19 cellular contexts compared by ENCODE assay signal in genomic region chr17:76544916-76545365, GRCh38. TPM values are rescaled to one million over a fixed set of nuclear protein-coding genes. Genes with fewer than 3 reads are reported as not detected.
DNase-seq lines count a peak whose midpoint lies in the region; ATAC-seq and TF ChIP-seq lines count a peak whose summit lies in the region.
"Had no signal": no experiment of that assay in that cellular context is flagged by ENCODE, and none has a peak within 500 bp of the region (broad histone marks: within the 10 kb centered on the region; RNA-seq: fewer than 3 reads in every experiment).

No MANE protein-coding gene starts in this region.

- H3K4me3 ChIP-seq in heart left ventricle (peak overlapping the region in 1 of 12 donors; percentile 3), dorsolateral prefrontal cortex (peak overlapping the region in 58 of 59 donors; percentile 0 to 68 (median 46)), neural cell (ENCODE audit: low read length) (peak overlapping the region; percentile 52), urinary bladder (ENCODE audit: low read depth, low read length) (no peak overlapping the region)

- peak overlapping the region; percentile 75 for H3K9ac ChIP-seq in neural cell (ENCODE audit: low read length)

- no peak for TF ChIP-seq POLR2A in heart left ventricle (IDR thresholded peaks at IDR 0.05)

- TF ChIP-seq EP300 in neural cell (conservative IDR thresholded peaks at IDR 0.05; ENCODE audit: poor library complexity, severe bottlenecking): no peak

- no peak overlapping the region for H3K4me2 ChIP-seq in neural cell (ENCODE audit: low read length)

- DNase-seq in heart left ventricle (peak in 1 of 5 donors; percentile 15), Right ventricle myocardium inferior (ENCODE audit: missing footprints) (no peak), dorsolateral prefrontal cortex (peak in 3 of 10 donors; percentile 26 to 69 (median 28)), cerebellar cortex (ENCODE audit: low spot score) (no peak)
- DNase-seq: ACHN; CD8-positive, alpha-beta memory T cell; dermis blood vessel endothelial cell; KG1; NCI-H1092; NCI-H2227 treated with DMSO at 0.1 percent for 48 hours; stimulated activated naive B cell treated with anti-CD40 and anti-IgM and Interleukin-4, amounts not matched to agents 10 μg/mL and 1 μg/mL and 100 μg/mL, for 72 hours had no signal

- TF ChIP-seq RAD21 in neural cell (conservative IDR thresholded peaks at IDR 0.05): no peak

- no peaks in the 10 kb centered on the region for H3K79me2 ChIP-seq in neural cell (replicated peaks; ENCODE audit: insufficient read depth, low read length)

- no peak for TF ChIP-seq CTCF in heart left ventricle (IDR thresholded peaks at IDR 0.05)
- TF ChIP-seq CTCF in dorsolateral prefrontal cortex (IDR thresholded peaks at IDR 0.05 in 54 of 56, conservative IDR thresholded peaks at IDR 0.05 in 2 of 56; ENCODE audit: low read depth in 1 of 56, partially characterized antibody in 56 of 56): no peak
- no peak for TF ChIP-seq CTCF in neural cell (IDR thresholded peaks at IDR 0.05; ENCODE audit: poor library complexity, severe bottlenecking)

- no peaks in the 10 kb centered on the region for H3K27me3 ChIP-seq in heart left ventricle
- no peaks in the 10 kb centered on the region for H3K27me3 ChIP-seq in dorsolateral prefrontal cortex
- no peaks in the 10 kb centered on the region for H3K27me3 ChIP-seq in neural cell (ENCODE audit: insufficient read depth, low read depth, low read length)

- H3K9me3 ChIP-seq in heart left ventricle: no peaks in the 10 kb centered on the region
- no peaks in the 10 kb centered on the region for H3K9me3 ChIP-seq in neural cell (ENCODE audit: low read length)

- H3K27ac ChIP-seq in heart left ventricle: peak overlapping the region; percentile 69 to 91 (median 82)
- peak overlapping the region; percentile 86 to 99 (median 96) for H3K27ac ChIP-seq in dorsolateral prefrontal cortex
- peak overlapping the region; percentile 96 for H3K27ac ChIP-seq in neural cell (ENCODE audit: low read length)
- H3K27ac ChIP-seq in urinary bladder (ENCODE audit: low read depth): peak overlapping the region; percentile 50

- H3F3A ChIP-seq in neural cell (ENCODE audit: insufficient read depth, low read length, poor library complexity, severe bottlenecking): no peaks in the 10 kb centered on the region

- ATAC-seq in heart left ventricle (no peak), Right ventricle myocardium inferior (no peak), GM18868 (IDR thresholded peaks at IDR 0.05; ENCODE audit: unreplicated experiment) (no peak), HG03175 (IDR thresholded peaks at IDR 0.05; ENCODE audit: unreplicated experiment) (no peak)
- ATAC-seq: activated CD4-positive, CD25-positive, alpha-beta regulatory T cell treated with anti-CD3 and anti-CD28 coated beads, Interleukin-2, amount 50 U/mL, for 24 hours; esophagus mucosa; stimulated activated naive B cell treated with anti-CD40 and anti-IgM and Interleukin-4, amounts not matched to agents 10 μg/mL and 1 μg/mL and 100 μg/mL, for 72 hours had no signal

- 43 to 50% (median 46%) methylated on average over 8 to 11 of the region's 11 CpGs for WGBS in heart left ventricle, 4 donors
- 61% methylated on average over 11 of the region's 11 CpGs for WGBS in urinary bladder

- H4K20me1 ChIP-seq in neural cell (ENCODE audit: insufficient read depth): no peaks in the 10 kb centered on the region

- no peaks in the 10 kb centered on the region for H3K36me3 ChIP-seq in heart left ventricle
- H3K36me3 ChIP-seq in neural cell (ENCODE audit: insufficient read depth, low read length): no peaks in the 10 kb centered on the region
- no peaks in the 10 kb centered on the region for H3K36me3 ChIP-seq in urinary bladder (ENCODE audit: insufficient read depth)

- no peak overlapping the region for H2AFZ ChIP-seq in neural cell (ENCODE audit: low read depth, low read length)

- H3K4me1 ChIP-seq in heart left ventricle (peaks cover 10 to 69% (median 53%) of the 10 kb centered on the region in 12 donors), urinary bladder (ENCODE audit: insufficient read depth) (no peaks in the 10 kb centered on the region)

- intact Hi-C loops in heart left ventricle (cut with DNase I): loop anchor here in 2 of 10 donors (5.0 kb wide), 2 partner anchors 78 to 83 kb away; partner anchors contain the start of gene AANAT (in 1 of the 2)
- intact Hi-C loops in Right ventricle myocardium inferior (cut with DNase I): no loop called here
- intact Hi-C loops in dorsolateral prefrontal cortex (cut with DNase I): no loop called here

- H3K9me2 ChIP-seq in neural cell (ENCODE audit: insufficient read depth, low read length): no peaks in the 10 kb centered on the region

TF ChIP-seq in neural cell, 6 proteins besides CTCF, POLR2A, EP300 and RAD21:
- TF ChIP-seq EZH2 (IDR thresholded peaks at IDR 0.05; ENCODE audit: borderline replicate concordance, insufficient read depth, low read length, poor library complexity, severe bottlenecking): no peak
- TF ChIP-seq REST (IDR thresholded peaks at IDR 0.05; ENCODE audit: borderline replicate concordance): no peak
- no peak for TF ChIP-seq TAF1 (IDR thresholded peaks at IDR 0.05; ENCODE audit: low read depth)
TF ChIP-seq in neural cell: peak in this region for 0.

RNA-seq across cellular contexts. Expression of gene PRCD, which starts 5.1 kb away (rescaled TPM):
- total RNA-seq in heart left ventricle (1 to 10 TPM; 1.1 to 4.9 (median 2.7) TPM), Right ventricle myocardium inferior (3.4 TPM), dorsolateral prefrontal cortex (10 to 100 TPM in 118 of 120 experiments, 1 to 10 TPM in 2; 9.7 to 74.7 (median 21.5) TPM), urinary bladder (7.1 TPM)
- polyA plus RNA-seq in heart left ventricle (1 to 10 TPM; 1.2 to 7.6 TPM), neural cell (13.2 and 22.5 TPM in 2 replicates), urinary bladder (10.6 TPM)
- 3.4 and 4.5 TPM in 2 replicates for polyA minus RNA-seq in neural cell
- total RNA-seq: activated T-helper 2 cell treated with anti-CD3 and anti-CD28 coated beads, Interferon-gamma antibody, Interleukin-2, Interleukin-4, amounts not matched to agents 10 μg/mL and 5 μg/mL and 100 μg/mL, durations not matched to agents 14 hours and 24 hours and 36 hours; T-helper 2 cell treated with Interferon-gamma antibody and Interleukin-4, amounts not matched to agents 100 ng/mL and 5 ng/mL, for 36 hours had no signal

RNA-seq across cellular contexts. Expression of gene CYGB, which starts 7.4 kb away (rescaled TPM):
- total RNA-seq in heart left ventricle (10 to 100 TPM; 11.8 to 37.9 (median 21.9) TPM), Right ventricle myocardium inferior (38.2 TPM), dorsolateral prefrontal cortex (10 to 100 TPM in 118 of 120 experiments, 1 to 10 TPM in 2; 7.1 to 34.6 (median 19.7) TPM), urinary bladder (14.4 TPM)
- polyA plus RNA-seq in heart left ventricle (10 to 100 TPM; 16.7 to 25.9 TPM), neural cell (9.6 and 12.9 TPM in 2 replicates), urinary bladder (68.7 TPM)
- polyA minus RNA-seq in neural cell: 8.0 and 13.4 TPM in 2 replicates
- total RNA-seq: activated T-helper 2 cell treated with anti-CD3 and anti-CD28 coated beads, Interferon-gamma antibody, Interleukin-2, Interleukin-4, amounts not matched to agents 10 μg/mL and 5 μg/mL and 100 μg/mL, durations not matched to agents 14 hours and 24 hours and 36 hours; CD8-positive, alpha-beta memory T cell had no signal

RNA-seq across cellular contexts. Expression of gene ST6GALNAC2, which starts 40.7 kb away (rescaled TPM):
- total RNA-seq in heart left ventricle (1 to 10 TPM; 3.3 to 7.8 (median 5.6) TPM), Right ventricle myocardium inferior (5.7 TPM), dorsolateral prefrontal cortex (10 to 100 TPM in 1 of 120 experiments, 1 to 10 TPM in 98, under 1 TPM in 16, not detected in 5; 0.38 to 10.0 (median 1.8) TPM), urinary bladder (10.3 TPM)
- polyA plus RNA-seq in heart left ventricle (1 to 10 TPM; 2.1 to 2.3 TPM), neural cell (not detected in 2 replicates), urinary bladder (7.6 TPM)
- polyA minus RNA-seq in neural cell: not detected in 2 replicates
- total RNA-seq: T-helper 2 cell treated with Interferon-gamma antibody and Interleukin-4, amounts not matched to agents 100 ng/mL and 5 ng/mL, for 36 hours had no signal

RNA-seq across cellular contexts. Expression of gene RHBDF2, which starts 43.7 kb away (rescaled TPM):
- total RNA-seq in heart left ventricle (10 to 100 TPM in 7 of 9 donors, 1 to 10 TPM in 2; 6.3 to 49.4 (median 14.1) TPM), Right ventricle myocardium inferior (17.9 TPM), dorsolateral prefrontal cortex (10 to 100 TPM in 119 of 120 experiments, 1 to 10 TPM in 1; 7.0 to 64.1 (median 28.9) TPM), urinary bladder (4.2 TPM)
- polyA plus RNA-seq in heart left ventricle (10 to 100 TPM; 11.7 to 18.3 TPM), neural cell (not detected in 2 replicates), urinary bladder (17.2 TPM)
- not detected in 2 replicates for polyA minus RNA-seq in neural cell
